In genomic region chr3:123375014-123375940, GRCh38 we compare ENCODE assay signal across 15 cellular contexts.
DNase-seq lines count a peak whose midpoint lies in the region; ATAC-seq and TF ChIP-seq lines count a peak whose summit lies in the region.
"Had no signal": no experiment of that assay in that cellular context is flagged by ENCODE, and none has a peak within 500 bp of the region (broad histone marks: within the 10 kb centered on the region; RNA-seq: fewer than 3 reads in every experiment).

No MANE protein-coding gene starts in this region.

- H3K27me3 ChIP-seq in right cardiac atrium (ENCODE audit: control insufficient read depth, insufficient read depth) (no peaks in the 10 kb centered on the region), subcutaneous abdominal adipose tissue (ENCODE audit: control insufficient read depth in 5 of 5, insufficient read depth in 4 of 5, low read length in 5 of 5) (no peaks in the 10 kb centered on the region), SJCRH30 (no peaks in the 10 kb centered on the region)
- H3K27me3 ChIP-seq: BLaER1 treated with 17β-estradiol and CSF1 and Interleukin-3, amounts not matched to agents 10 nM and 100 nM; colonic mucosa had no signal

- intact Hi-C loops in right cardiac atrium (cut with DNase I), result no loop called here

- ATAC-seq in right cardiac atrium (peak in 1 of 2 donors; percentile 6), HG02885 (IDR thresholded peaks at IDR 0.05; ENCODE audit: poor library complexity, unreplicated experiment) (no peak), GM21526 (IDR thresholded peaks at IDR 0.05; ENCODE audit: low FRiP score, unreplicated experiment) (no peak)

- DNase-seq in LNCaP clone FGC (ENCODE audit: low read depth) (no peak), astrocyte of the spinal cord (ENCODE audit: low read depth, low spot score) (no peak), right cardiac atrium (no peak), NCI-H2196 (lab: John Stamatoyannopoulos, UW; ENCODE audit: unreplicated experiment) (no peak), SJCRH30 (no peak)
- DNase-seq: activated B cell treated with CpG ODN at 0.5 μM for 24 hours; activated naive CD8-positive, alpha-beta T cell treated with anti-CD3 and anti-CD28 coated beads, Interleukin-2, amount 10 ng/mL, durations not matched to agents 7 days and 5 days; colonic mucosa; Karpas-422; NCI-H2029; stimulated activated CD4-positive, alpha-beta T cell treated with anti-CD3 and anti-CD28 coated beads, Interleukin-1b, Interleukin-23, amount 100 ng/mL, for 48 hours had no signal

- 61% methylated on average over 13 of the region's 13 CpGs for WGBS in right cardiac atrium

- H3K9ac ChIP-seq in subcutaneous abdominal adipose tissue (ENCODE audit: low read length in 5 of 5), result no peak overlapping the region
- H3K9ac ChIP-seq: BLaER1 treated with 17β-estradiol and CSF1 and Interleukin-3, amounts not matched to agents 10 nM and 100 nM had no signal

- no peaks in the 10 kb centered on the region for H3K9me3 ChIP-seq in right cardiac atrium (ENCODE audit: control insufficient read depth, low read length)
- no peaks in the 10 kb centered on the region for H3K9me3 ChIP-seq in subcutaneous abdominal adipose tissue (ENCODE audit: control insufficient read depth in 5 of 5, low read length in 5 of 5)
- H3K9me3 ChIP-seq in SJCRH30 (replicated peaks), result no peaks in the 10 kb centered on the region
- H3K9me3 ChIP-seq: BLaER1 treated with 17β-estradiol and CSF1 and Interleukin-3, amounts not matched to agents 10 nM and 100 nM; colonic mucosa had no signal

- H3K27ac ChIP-seq in right cardiac atrium (ENCODE audit: low read length) (peak overlapping the region; percentile 88), subcutaneous abdominal adipose tissue (ENCODE audit: low read depth, low read length) (peak overlapping the region; percentile 7), SJCRH30 (no peak overlapping the region)
- H3K27ac ChIP-seq: BLaER1 treated with 17β-estradiol and CSF1 and Interleukin-3, amounts not matched to agents 10 nM and 100 nM; colonic mucosa had no signal

- H3K4me3 ChIP-seq in LNCaP clone FGC (ENCODE audit: low read depth, low read length) (no peak overlapping the region), astrocyte of the spinal cord (ENCODE audit: low read depth, low read length) (no peak overlapping the region), right cardiac atrium (ENCODE audit: low read length) (no peak overlapping the region), subcutaneous abdominal adipose tissue (ENCODE audit: low read depth in 1 of 5, low read length in 5 of 5) (no peak overlapping the region), SJCRH30 (no peak overlapping the region)
- H3K4me3 ChIP-seq: BLaER1 treated with 17β-estradiol and CSF1 and Interleukin-3, amounts not matched to agents 10 nM and 100 nM; colonic mucosa had no signal

- TF ChIP-seq CTCF in LNCaP clone FGC (IDR thresholded peaks at IDR 0.05; ENCODE audit: control insufficient read depth, extremely low read depth, insufficient read depth) (0 out of 2 replicates have a peak, but pooled peaks have one; percentile 15), astrocyte of the spinal cord (IDR thresholded peaks at IDR 0.05; ENCODE audit: low read depth, low read length) (peak; percentile 5)

- H3K4me1 ChIP-seq in right cardiac atrium (ENCODE audit: control insufficient read depth, insufficient read depth, low read length), result peaks cover 22% of the 10 kb centered on the region
- peaks cover 0 to 44% (median 27%) of the 10 kb centered on the region in 5 donors for H3K4me1 ChIP-seq in subcutaneous abdominal adipose tissue (ENCODE audit: control insufficient read depth in 5 of 5, insufficient read depth in 5 of 5, low read length in 5 of 5)
- H3K4me1 ChIP-seq in SJCRH30, result no peaks in the 10 kb centered on the region
- H3K4me1 ChIP-seq: colonic mucosa had no signal

- in situ Hi-C loops in astrocyte of the spinal cord (cut with HindIII; ENCODE audit: low sequenced_read_pairs), result no loop called here

- H3K36me3 ChIP-seq in subcutaneous abdominal adipose tissue (ENCODE audit: control insufficient read depth in 5 of 5, insufficient read depth in 5 of 5, low read length in 5 of 5), result no peaks in the 10 kb centered on the region
- H3K36me3 ChIP-seq in SJCRH30, result no peaks in the 10 kb centered on the region
- H3K36me3 ChIP-seq: BLaER1 treated with 17β-estradiol and CSF1 and Interleukin-3, amounts not matched to agents 10 nM and 100 nM; colonic mucosa had no signal
